In the genomic region with DNA sequence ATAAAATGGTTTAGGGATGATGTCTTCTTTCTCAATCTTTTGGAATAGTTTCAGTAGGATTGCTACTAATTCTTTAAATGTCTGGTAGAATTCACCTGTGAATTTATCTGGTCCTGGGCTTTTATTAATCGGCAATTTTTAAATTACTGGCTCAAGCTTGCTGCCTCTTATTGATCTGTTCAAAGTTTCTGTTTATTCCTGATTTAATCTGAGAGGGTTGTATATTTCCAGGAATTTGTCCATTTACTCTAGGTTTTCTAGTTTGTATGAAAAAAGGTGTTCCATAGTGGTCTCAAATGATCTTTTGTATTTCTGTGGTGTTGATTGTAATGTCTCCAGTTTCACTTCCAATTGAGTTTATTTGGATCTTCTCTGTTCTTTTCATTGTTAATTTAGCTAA, we compare ENCODE assay signal across 23 cellular contexts.
A peak's percentile ranks its signal among the peaks of the same experiment; 100 is the strongest.
DNase-seq lines count a peak whose midpoint lies in the region; ATAC-seq and TF ChIP-seq lines count a peak whose summit lies in the region.
"Had no signal": no experiment of that assay in that cellular context is flagged by ENCODE, and none has a peak within 500 bp of the region (broad histone marks: within the 10 kb centered on the region; RNA-seq: fewer than 3 reads in every experiment).

No MANE protein-coding gene starts in this region.

- H3K4me1 ChIP-seq in ACC112 (ENCODE audit: control insufficient read depth, insufficient read depth, low read length, unreplicated experiment) (peaks cover 15% of the 10 kb centered on the region), osteoblast (ENCODE audit: insufficient read depth, low read length) (peaks cover 13% of the 10 kb centered on the region)
- H3K4me1 ChIP-seq: BLaER1 treated with 17β-estradiol and CSF1 and Interleukin-3, amounts not matched to agents 10 nM and 100 nM had no signal

- H3K9me3 Mint-ChIP-seq in Calu3 (ENCODE audit: low read depth, unreplicated experiment): no peaks in the 10 kb centered on the region

- H3K4me1 Mint-ChIP-seq in Calu3 (ENCODE audit: low read depth, unreplicated experiment): peaks cover 29% of the 10 kb centered on the region
- H3K4me1 Mint-ChIP-seq: B cell had no signal

- TF ChIP-seq CTCF in Calu3 (IDR thresholded peaks at IDR 0.05; ENCODE audit: unreplicated experiment) (no peak), osteoblast (IDR thresholded peaks at IDR 0.05; ENCODE audit: extremely low read depth, low read depth, low read length) (no peak), RWPE1 (conservative IDR thresholded peaks at IDR 0.05; ENCODE audit: low read depth) (no peak)

- no peaks in the 10 kb centered on the region for H3K36me3 ChIP-seq in ACC112 (ENCODE audit: insufficient read depth, low read length)
- H3K36me3 ChIP-seq in osteoblast (ENCODE audit: insufficient read depth, low read length): no peaks in the 10 kb centered on the region
- H3K36me3 ChIP-seq: BLaER1 treated with 17β-estradiol and CSF1 and Interleukin-3, amounts not matched to agents 10 nM and 100 nM had no signal

- no peak overlapping the region for H2AFZ ChIP-seq in ACC112 (ENCODE audit: low read length, unreplicated experiment)
- H2AFZ ChIP-seq in osteoblast (ENCODE audit: low read length): no peak overlapping the region

- H3K27ac ChIP-seq in ACC112 (ENCODE audit: low read depth, low read length) (peak overlapping the region; percentile 53), osteoblast (ENCODE audit: low read depth, low read length) (peak overlapping the region; percentile 49), RWPE1 (no peak overlapping the region)
- H3K27ac ChIP-seq: BLaER1 treated with 17β-estradiol and CSF1 and Interleukin-3, amounts not matched to agents 10 nM and 100 nM; C4-2B had no signal

- no peaks in the 10 kb centered on the region for H3K27me3 Mint-ChIP-seq in Calu3 (ENCODE audit: unreplicated experiment)
- H3K27me3 Mint-ChIP-seq: B cell; CD4-positive, alpha-beta T cell had no signal

- DNase-seq in Calu3 (no peak), left lobe of liver (ENCODE audit: low spot score) (no peak), osteoblast (ENCODE audit: insufficient read length, low spot score, missing footprints) (no peak), SHP77 (lab: John Stamatoyannopoulos, UW) (no peak), RWPE1 (ENCODE audit: low spot score) (no peak)
- DNase-seq: 8988T; AML-193; Caco-2; CD4-positive, alpha-beta T cell; CD8-positive, alpha-beta T cell; DMS 273 treated with DMSO at 0.1 percent for 48 hours; DMS153; DMS53; DMS79; DND-41; EL; GF-D8 had no signal

- BruUV-seq in Calu3 (replicated peaks; lab: Mats Ljungman, UMichigan): no TSS peak

- H3K4me3 ChIP-seq in ACC112 (ENCODE audit: low read depth, low read length) (no peak overlapping the region), osteoblast (ENCODE audit: insufficient read depth, low read length) (no peak overlapping the region)
- H3K4me3 ChIP-seq: BLaER1 treated with 17β-estradiol and CSF1 and Interleukin-3, amounts not matched to agents 10 nM and 100 nM had no signal

- H4K20me1 ChIP-seq in osteoblast (ENCODE audit: insufficient read depth, low read length): no peaks in the 10 kb centered on the region
- H4K20me1 ChIP-seq: BLaER1 treated with 17β-estradiol and CSF1 and Interleukin-3, amounts not matched to agents 10 nM and 100 nM had no signal

- H3K9me3 ChIP-seq in osteoblast (ENCODE audit: low read depth, low read length): no peaks in the 10 kb centered on the region
- H3K9me3 ChIP-seq: Caco-2 had no signal

- POLR2A ChIA-PET in RWPE1 (lab: Yijun Ruan, JAX; ENCODE audit: low non-redundant PET): no interaction called here

- H3K27me3 ChIP-seq in ACC112 (ENCODE audit: insufficient read depth, low read length): no peaks in the 10 kb centered on the region
- H3K27me3 ChIP-seq in osteoblast (ENCODE audit: insufficient read depth, low read length): no peaks in the 10 kb centered on the region
- H3K27me3 ChIP-seq: BLaER1 treated with 17β-estradiol and CSF1 and Interleukin-3, amounts not matched to agents 10 nM and 100 nM had no signal

- H3K4me2 ChIP-seq in osteoblast (ENCODE audit: insufficient read depth, low read length): no peak overlapping the region
- H3K4me2 ChIP-seq: BLaER1 treated with 17β-estradiol and CSF1 and Interleukin-3, amounts not matched to agents 10 nM and 100 nM had no signal

- H3K4me3 Mint-ChIP-seq in Calu3 (ENCODE audit: low read depth, unreplicated experiment): no peak overlapping the region
- H3K4me3 Mint-ChIP-seq: B cell; CD4-positive, alpha-beta T cell; CD8-positive, alpha-beta T cell had no signal

- no peaks in the 10 kb centered on the region for H3K36me3 Mint-ChIP-seq in Calu3 (ENCODE audit: insufficient read depth, unreplicated experiment)
- H3K36me3 Mint-ChIP-seq: CD8-positive, alpha-beta T cell had no signal

- ATAC-seq in left lobe of liver (peak; percentile 32), GM21515 (IDR thresholded peaks at IDR 0.05; ENCODE audit: unreplicated experiment) (no peak), GM19324 (IDR thresholded peaks at IDR 0.05; ENCODE audit: low FRiP score, unreplicated experiment) (no peak)
- ATAC-seq: CD8-positive, alpha-beta T cell had no signal

- CTCF ChIA-PET in Calu3 (lab: Charles Lee) (no interaction called here), RWPE1 (lab: Yijun Ruan, JAX) (no interaction called here)

- H3K79me2 ChIP-seq in ACC112 (ENCODE audit: control insufficient read depth, insufficient read depth, low read length, unreplicated experiment): no peaks in the 10 kb centered on the region
- H3K79me2 ChIP-seq in osteoblast (ENCODE audit: insufficient read depth, low read length): no peaks in the 10 kb centered on the region

- intact Hi-C loops in Calu3 (cut with micrococcal nuclease; ENCODE audit: unreplicated experiment): no loop called here

- peak overlapping the region; percentile 77 for H3K27ac Mint-ChIP-seq in Calu3 (ENCODE audit: unreplicated experiment)
- H3K27ac Mint-ChIP-seq: B cell; CD4-positive, alpha-beta T cell; CD8-positive, alpha-beta T cell had no signal
